In the genomic region with DNA sequence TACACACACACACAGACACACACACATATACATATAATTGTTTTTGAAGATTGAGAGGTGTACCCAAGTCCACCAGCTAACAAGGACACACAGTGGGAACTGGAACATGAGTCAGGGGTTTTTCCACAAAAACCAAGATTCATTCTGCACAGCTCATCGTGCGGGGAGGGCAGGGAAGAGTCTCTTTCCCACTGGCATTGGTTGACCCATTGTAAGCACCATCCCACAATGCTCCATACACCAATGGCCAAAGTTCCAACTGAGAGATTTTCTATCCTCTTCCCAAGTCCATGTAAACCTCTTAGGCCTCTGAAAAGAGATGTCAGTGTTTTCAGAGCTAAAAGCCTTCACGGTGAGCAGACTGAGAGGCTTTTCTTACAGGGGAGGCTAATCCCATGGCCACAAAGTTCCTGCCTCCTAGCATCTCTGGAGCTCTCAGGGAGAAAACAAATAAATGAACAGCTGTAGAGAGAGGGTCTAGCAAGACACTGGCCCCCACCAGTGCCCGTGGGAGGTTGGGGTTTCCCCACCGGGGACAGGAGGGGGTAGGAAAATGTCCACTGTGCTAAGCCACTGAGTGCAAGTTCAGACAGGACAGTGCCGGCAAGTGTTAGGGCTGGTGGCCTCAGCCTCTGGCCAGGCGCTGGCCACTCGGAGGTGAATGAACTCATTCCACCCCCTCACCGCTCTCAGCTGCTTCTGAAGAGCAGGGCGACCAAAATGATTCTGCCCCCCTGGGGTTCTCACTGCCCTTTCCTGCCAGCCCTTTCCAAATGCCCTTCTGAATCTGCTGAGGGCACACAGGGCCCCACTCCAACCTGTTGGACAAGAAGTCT, we compare ENCODE assay signal across 12 cellular contexts. TPM values are rescaled to one million over a fixed set of nuclear protein-coding genes. Genes with fewer than 3 reads are reported as not detected.
DNase-seq lines count a peak whose midpoint lies in the region; ATAC-seq, FAIRE-seq and TF ChIP-seq lines count a peak whose summit lies in the region.
"Had no signal": no experiment of that assay in that cellular context is flagged by ENCODE, and none has a peak within 500 bp of the region (broad histone marks: within the 10 kb centered on the region; RNA-seq: fewer than 3 reads in every experiment).

No MANE protein-coding gene starts in this region.

- H3K4me1 ChIP-seq in stomach = peaks cover 24 to 49% (median 36%) of the 10 kb centered on the region in 4 donors

- intact Hi-C loops in stomach (cut with DNase I; ENCODE audit: low total_unique reads) = no loop called here

- H3K4me3 ChIP-seq in stomach = no peak overlapping the region

- FAIRE-seq in D721Med (lab: Jason Lieb, UNC) = no peak
- FAIRE-seq: bronchial epithelial cell had no signal

- H3K9me3 ChIP-seq in stomach = no peaks in the 10 kb centered on the region

- whole genome bisulfite sequencing in stomach, 5 donors = 76 to 86% (median 79%) methylated on average over 10 of the region's 10 CpGs

- peaks cover 0 to 25% (median 4%) of the 10 kb centered on the region in 4 donors for H3K36me3 ChIP-seq in stomach

- TF ChIP-seq CTCF in D721Med (IDR thresholded peaks at IDR 0.05; ENCODE audit: insufficient read depth, missing control alignments) = no peak
- no peak for TF ChIP-seq CTCF in stomach (IDR thresholded peaks at IDR 0.05)

- H3K27me3 ChIP-seq in stomach = no peaks in the 10 kb centered on the region

- peak; percentile 92 for ATAC-seq in left lobe of liver
- no peak for ATAC-seq in HG02571 (IDR thresholded peaks at IDR 0.05; ENCODE audit: unreplicated experiment)

- DNase-seq in D721Med (ENCODE audit: insufficient read length, low spot score) = peak; percentile 47
- peak; percentile 24 for DNase-seq in amniotic epithelial cell (ENCODE audit: low read depth)
- peak; percentile 71 for DNase-seq in left lobe of liver (ENCODE audit: low spot score)
- no peak for DNase-seq in stomach
- DNase-seq in GDM1 (lab: John Stamatoyannopoulos, UW) = no peak
- no peak for DNase-seq in NCI-H2171 (lab: John Stamatoyannopoulos, UW)
- no peak for DNase-seq in stimulated activated CD4-positive, alpha-beta T cell treated with anti-CD3 and anti-CD28 coated beads, Interleukin-2, amount 100 ng/mL, for 24 hours
- DNase-seq: MM.1S, NCI-H446 had no signal

- TF ChIP-seq POLR2A in stomach (IDR thresholded peaks at IDR 0.05) = no peak

- TF ChIP-seq EP300 in stomach (IDR thresholded peaks at IDR 0.05) = no peak

- peak overlapping the region; percentile 78 to 88 (median 81) for H3K27ac ChIP-seq in stomach
- H3K27ac ChIP-seq: RWPE1 had no signal

RNA-seq across cellular contexts. Expression of a gene that starts 21.5 kb away (rescaled TPM):
- 1.5 TPM for total RNA-seq in left lobe of liver
- 100 to 1,000 TPM in 3 of 5 donors, 10 to 100 TPM in 2; 66.6 to 162 (median 106) TPM for total RNA-seq in stomach
- 10 to 100 TPM; 15.6 to 34.2 (median 19.7) TPM for polyA plus RNA-seq in stomach

RNA-seq across cellular contexts. Expression of a gene that starts 58.6 kb away (rescaled TPM):
- total RNA-seq in left lobe of liver (7.7 TPM), stomach (100 to 1,000 TPM in 2 of 5 donors, 10 to 100 TPM in 3; 44.9 to 151 (median 76.3) TPM)
- polyA plus RNA-seq in stomach = 10 to 100 TPM; 20.1 to 48.3 (median 22.7) TPM

Comparison
In these comparisons a context has a peak if more than half of its experiments do, and no peak if none do; other contexts are left out.
1. DNase-seq: peak in D721Med (single experiment), amniotic epithelial cell (single experiment) and left lobe of liver (single experiment); none in stomach (single experiment), GDM1 (single experiment), NCI-H2171 (single experiment) and stimulated activated CD4-positive, alpha-beta T cell treated with anti-CD3 and anti-CD28 coated beads, Interleukin-2, amount 100 ng/mL, for 24 hours (0 of 2).
2. RNA of a gene that starts 21.5 kb away (total RNA-seq): 66.6 to 162 TPM in stomach; 1.5 TPM in left lobe of liver (single experiment); every median in the first group is over 10 times any median in the second.